1 cellular context compared by ENCODE assay signal in the genomic region with DNA sequence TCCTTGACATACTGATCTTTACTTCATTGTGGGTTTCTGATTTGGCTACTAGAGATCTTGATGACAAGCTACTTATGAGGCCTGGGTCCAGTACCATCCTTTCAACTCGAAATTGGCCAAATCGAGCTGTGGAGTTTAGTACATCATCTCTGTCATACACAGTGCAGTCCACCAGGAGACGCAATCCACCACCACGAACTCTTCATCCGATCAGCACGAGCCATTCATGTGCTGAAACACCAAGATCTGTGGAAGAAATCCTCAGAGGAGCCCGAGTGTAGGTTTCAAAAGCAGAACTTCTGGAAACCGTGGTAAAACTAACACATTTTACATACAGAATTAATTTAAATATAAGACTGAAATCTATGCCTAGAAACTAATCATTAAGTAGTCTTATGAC.
TF ChIP-seq lines count a peak whose summit lies in the region.

No MANE protein-coding gene starts in this region.

TF ChIP-seq in SK-N-SH, 30 proteins besides CTCF, POLR2A, EP300 and RAD21 (continued from another document):
- TF ChIP-seq, protein P1, sequence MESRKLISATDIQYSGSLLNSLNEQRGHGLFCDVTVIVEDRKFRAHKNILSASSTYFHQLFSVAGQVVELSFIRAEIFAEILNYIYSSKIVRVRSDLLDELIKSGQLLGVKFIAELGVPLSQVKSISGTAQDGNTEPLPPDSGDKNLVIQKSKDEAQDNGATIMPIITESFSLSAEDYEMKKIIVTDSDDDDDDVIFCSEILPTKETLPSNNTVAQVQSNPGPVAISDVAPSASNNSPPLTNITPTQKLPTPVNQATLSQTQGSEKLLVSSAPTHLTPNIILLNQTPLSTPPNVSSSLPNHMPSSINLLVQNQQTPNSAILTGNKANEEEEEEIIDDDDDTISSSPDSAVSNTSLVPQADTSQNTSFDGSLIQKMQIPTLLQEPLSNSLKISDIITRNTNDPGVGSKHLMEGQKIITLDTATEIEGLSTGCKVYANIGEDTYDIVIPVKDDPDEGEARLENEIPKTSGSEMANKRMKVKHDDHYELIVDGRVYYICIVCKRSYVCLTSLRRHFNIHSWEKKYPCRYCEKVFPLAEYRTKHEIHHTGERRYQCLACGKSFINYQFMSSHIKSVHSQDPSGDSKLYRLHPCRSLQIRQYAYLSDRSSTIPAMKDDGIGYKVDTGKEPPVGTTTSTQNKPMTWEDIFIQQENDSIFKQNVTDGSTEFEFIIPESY (IDR thresholded peaks at IDR 0.05; ENCODE audit: borderline replicate concordance, low read depth): no peak
- TF ChIP-seq GATA2 (CRISPR knock-in tag; IDR thresholded peaks at IDR 0.05) (no peak), JUND (IDR thresholded peaks at IDR 0.05) (no peak), NRF1 (IDR thresholded peaks at IDR 0.05; ENCODE audit: low read depth, low read length) (no peak), TEAD4 (IDR thresholded peaks at IDR 0.05; ENCODE audit: borderline replicate concordance, insufficient read depth) (no peak), FOXM1 (IDR thresholded peaks at IDR 0.05; ENCODE audit: low read depth) (no peak), ELF1 (IDR thresholded peaks at IDR 0.05) (no peak), MEF2A (IDR thresholded peaks at IDR 0.05; ENCODE audit: borderline replicate concordance, low read depth) (no peak)
- TF ChIP-seq, protein P2, sequence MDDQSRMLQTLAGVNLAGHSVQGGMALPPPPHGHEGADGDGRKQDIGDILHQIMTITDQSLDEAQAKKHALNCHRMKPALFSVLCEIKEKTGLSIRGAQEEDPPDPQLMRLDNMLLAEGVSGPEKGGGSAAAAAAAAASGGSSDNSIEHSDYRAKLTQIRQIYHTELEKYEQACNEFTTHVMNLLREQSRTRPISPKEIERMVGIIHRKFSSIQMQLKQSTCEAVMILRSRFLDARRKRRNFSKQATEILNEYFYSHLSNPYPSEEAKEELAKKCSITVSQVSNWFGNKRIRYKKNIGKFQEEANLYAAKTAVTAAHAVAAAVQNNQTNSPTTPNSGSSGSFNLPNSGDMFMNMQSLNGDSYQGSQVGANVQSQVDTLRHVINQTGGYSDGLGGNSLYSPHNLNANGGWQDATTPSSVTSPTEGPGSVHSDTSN (IDR thresholded peaks at IDR 0.05): no peak
- TF ChIP-seq, protein P3, sequence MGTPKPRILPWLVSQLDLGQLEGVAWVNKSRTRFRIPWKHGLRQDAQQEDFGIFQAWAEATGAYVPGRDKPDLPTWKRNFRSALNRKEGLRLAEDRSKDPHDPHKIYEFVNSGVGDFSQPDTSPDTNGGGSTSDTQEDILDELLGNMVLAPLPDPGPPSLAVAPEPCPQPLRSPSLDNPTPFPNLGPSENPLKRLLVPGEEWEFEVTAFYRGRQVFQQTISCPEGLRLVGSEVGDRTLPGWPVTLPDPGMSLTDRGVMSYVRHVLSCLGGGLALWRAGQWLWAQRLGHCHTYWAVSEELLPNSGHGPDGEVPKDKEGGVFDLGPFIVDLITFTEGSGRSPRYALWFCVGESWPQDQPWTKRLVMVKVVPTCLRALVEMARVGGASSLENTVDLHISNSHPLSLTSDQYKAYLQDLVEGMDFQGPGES (IDR thresholded peaks at IDR 0.05; ENCODE audit: low read depth, low read length): no peak
- TF ChIP-seq, protein P4, sequence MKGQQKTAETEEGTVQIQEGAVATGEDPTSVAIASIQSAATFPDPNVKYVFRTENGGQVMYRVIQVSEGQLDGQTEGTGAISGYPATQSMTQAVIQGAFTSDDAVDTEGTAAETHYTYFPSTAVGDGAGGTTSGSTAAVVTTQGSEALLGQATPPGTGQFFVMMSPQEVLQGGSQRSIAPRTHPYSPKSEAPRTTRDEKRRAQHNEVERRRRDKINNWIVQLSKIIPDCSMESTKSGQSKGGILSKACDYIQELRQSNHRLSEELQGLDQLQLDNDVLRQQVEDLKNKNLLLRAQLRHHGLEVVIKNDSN (IDR thresholded peaks at IDR 0.05; ENCODE audit: borderline replicate concordance, low read depth): no peak
